In genomic region chr2:239830718-239831271, GRCh38 we compare ENCODE assay signal across 19 cellular contexts.
DNase-seq lines count a peak whose midpoint lies in the region; ATAC-seq and TF ChIP-seq lines count a peak whose summit lies in the region.
"Had no signal": no experiment of that assay in that cellular context is flagged by ENCODE, and none has a peak within 500 bp of the region (broad histone marks: within the 10 kb centered on the region; RNA-seq: fewer than 3 reads in every experiment).

No MANE protein-coding gene starts in this region.

- H3K27ac Mint-ChIP-seq in activated T-cell treated with anti-CD3 and anti-CD28 coated beads, Interleukin-2, amount 50 U/mL, for 24 hours, result no peak overlapping the region
- H3K27ac Mint-ChIP-seq in type B pancreatic cell, result no peak overlapping the region
- H3K27ac Mint-ChIP-seq: CD4-positive, alpha-beta T cell; stimulated activated naive B cell treated with anti-CD40 and anti-IgM and Interleukin-4, amounts not matched to agents 10 μg/mL and 1 μg/mL and 100 μg/mL, for 72 hours had no signal

- WGBS in mesodermal cell (ENCODE audit: insufficient coverage in 2 of 2), 2 experiments, result 83 to 91% methylated on average over 2 to 4 of the region's 6 CpGs

- no peaks in the 10 kb centered on the region for H3K4me1 Mint-ChIP-seq in activated T-cell treated with anti-CD3 and anti-CD28 coated beads, Interleukin-2, amount 50 U/mL, for 24 hours (ENCODE audit: low read depth)
- H3K4me1 Mint-ChIP-seq in type B pancreatic cell (ENCODE audit: unreplicated experiment), result peaks cover 16% of the 10 kb centered on the region
- H3K4me1 Mint-ChIP-seq: stimulated activated naive B cell treated with anti-CD40 and anti-IgM and Interleukin-4, amounts not matched to agents 10 μg/mL and 1 μg/mL and 100 μg/mL, for 72 hours had no signal

- H3K9me3 Mint-ChIP-seq in activated T-cell treated with anti-CD3 and anti-CD28 coated beads, Interleukin-2, amount 50 U/mL, for 24 hours, result no peaks in the 10 kb centered on the region
- H3K9me3 Mint-ChIP-seq in type B pancreatic cell, result no peaks in the 10 kb centered on the region
- H3K9me3 Mint-ChIP-seq: CD4-positive, alpha-beta T cell had no signal

- H3K36me3 Mint-ChIP-seq in activated T-cell treated with anti-CD3 and anti-CD28 coated beads, Interleukin-2, amount 50 U/mL, for 24 hours (ENCODE audit: low read depth), result no peaks in the 10 kb centered on the region
- H3K36me3 Mint-ChIP-seq in type B pancreatic cell, result no peaks in the 10 kb centered on the region
- H3K36me3 Mint-ChIP-seq: stimulated activated naive B cell treated with anti-CD40 and anti-IgM and Interleukin-4, amounts not matched to agents 10 μg/mL and 1 μg/mL and 100 μg/mL, for 72 hours had no signal

- H3K4me1 ChIP-seq in mesodermal cell (ENCODE audit: control insufficient read depth, insufficient read depth, low read length, poor library complexity, severe bottlenecking), result peaks cover 11% of the 10 kb centered on the region
- H3K4me1 ChIP-seq: pancreas had no signal

- ATAC-seq in GM18867 (IDR thresholded peaks at IDR 0.05; ENCODE audit: unreplicated experiment), result no peak
- ATAC-seq in HG02973 (IDR thresholded peaks at IDR 0.05; ENCODE audit: unreplicated experiment), result no peak
- no peak for ATAC-seq in HG02938 (IDR thresholded peaks at IDR 0.05; ENCODE audit: unreplicated experiment)
- ATAC-seq: pancreas; stimulated activated naive B cell treated with anti-CD40 and anti-IgM and Interleukin-4, amounts not matched to agents 10 μg/mL and 1 μg/mL and 100 μg/mL, for 72 hours had no signal

- no peak for TF ChIP-seq CTCF in dorsolateral prefrontal cortex (IDR thresholded peaks at IDR 0.05 in 54 of 56, conservative IDR thresholded peaks at IDR 0.05 in 2 of 56; ENCODE audit: low read depth in 1 of 56, partially characterized antibody in 56 of 56)
- TF ChIP-seq CTCF in type B pancreatic cell (conservative IDR thresholded peaks at IDR 0.05), result no peak

- no peaks in the 10 kb centered on the region for H3K9me3 ChIP-seq in mesodermal cell (ENCODE audit: control insufficient read depth, low read length)
- H3K9me3 ChIP-seq: heart right ventricle, pancreas had no signal

- no peak overlapping the region for H3K27ac ChIP-seq in dorsolateral prefrontal cortex
- peak overlapping the region; percentile 0 for H3K27ac ChIP-seq in mesodermal cell (ENCODE audit: low read depth, low read length, severe bottlenecking)
- H3K27ac ChIP-seq: brain microvascular endothelial cell, heart right ventricle, pancreas had no signal

- no peak overlapping the region for H3K4me3 Mint-ChIP-seq in activated T-cell treated with anti-CD3 and anti-CD28 coated beads, Interleukin-2, amount 50 U/mL, for 24 hours
- H3K4me3 Mint-ChIP-seq in type B pancreatic cell, result no peak overlapping the region
- H3K4me3 Mint-ChIP-seq: CD4-positive, alpha-beta T cell; stimulated activated naive B cell treated with anti-CD40 and anti-IgM and Interleukin-4, amounts not matched to agents 10 μg/mL and 1 μg/mL and 100 μg/mL, for 72 hours had no signal

- H3K27me3 Mint-ChIP-seq in activated T-cell treated with anti-CD3 and anti-CD28 coated beads, Interleukin-2, amount 50 U/mL, for 24 hours, result peaks cover 5% of the 10 kb centered on the region
- peaks cover 4% of the 10 kb centered on the region for H3K27me3 Mint-ChIP-seq in type B pancreatic cell
- H3K27me3 Mint-ChIP-seq: CD4-positive, alpha-beta T cell had no signal

- no peaks in the 10 kb centered on the region for H3K36me3 ChIP-seq in mesodermal cell (ENCODE audit: control insufficient read depth, insufficient read depth, low read length)
- H3K36me3 ChIP-seq: brain microvascular endothelial cell, heart right ventricle, pancreas had no signal

- H3K4me3 ChIP-seq in dorsolateral prefrontal cortex, result no peak overlapping the region
- H3K4me3 ChIP-seq in mesodermal cell (ENCODE audit: extremely low read depth, insufficient read depth, low read length, poor library complexity, severe bottlenecking), result no peak overlapping the region
- H3K4me3 ChIP-seq: heart right ventricle, pancreas had no signal

- no peaks in the 10 kb centered on the region for H3K27me3 ChIP-seq in dorsolateral prefrontal cortex
- H3K27me3 ChIP-seq: brain microvascular endothelial cell, pancreas had no signal

- DNase-seq in activated T-cell treated with anti-CD3 and anti-CD28 coated beads, Interleukin-2, amount 50 U/mL, for 24 hours, result peak; percentile 20
- DNase-seq in activated T-cell treated with anti-CD3 and anti-CD28 coated beads for 4 hours (no peak), dorsolateral prefrontal cortex (peak in 6 of 10 donors; percentile 4 to 41 (median 33)), type B pancreatic cell (ENCODE audit: extremely low spot score, unreplicated experiment) (peak; percentile 56)
- DNase-seq: ACHN; activated naive CD4-positive, alpha-beta T cell treated with anti-CD3 and anti-CD28 coated beads, Interleukin-2, amount 50 U/mL, for 16 hours; brain microvascular endothelial cell; CD4-positive, alpha-beta T cell; heart right ventricle; NCI-H1105; NCI-H2171; NCI-H748 treated with DMSO at 0.1 percent for 48 hours; stimulated activated naive B cell treated with anti-CD40 and anti-IgM and Interleukin-4, amounts not matched to agents 10 μg/mL and 1 μg/mL and 100 μg/mL, for 72 hours; trophoblast cell had no signal

- intact Hi-C loops in dorsolateral prefrontal cortex (cut with DNase I), result no loop called here
